25 cellular contexts compared by ENCODE assay signal in genomic region chr1:114607223-114607622, GRCh38.
"Had no signal": no experiment of that assay in that cellular context is flagged by ENCODE, and none has a peak within 500 bp of the region (broad histone marks: within the 10 kb centered on the region; RNA-seq: fewer than 3 reads in every experiment).

No MANE protein-coding gene starts in this region.

- H2AFZ ChIP-seq: parathyroid adenoma had no signal

- H3K27ac ChIP-seq: coronary artery, lower lobe of right lung, neutrophil, parathyroid adenoma, right atrium auricular region, stomach, vagina had no signal

- H3K4me3 Mint-ChIP-seq: memory B cell; naive B cell; natural killer cell treated with Interleukin-12 subunit alpha and Interleukin-12 subunit beta and Interleukin-15 and Interleukin-18, amount 100 ng/mL, for 72 hours; neural crest cell; stimulated activated effector memory CD8-positive, alpha-beta T cell treated with anti-CD3 and anti-CD28 coated beads, Interleukin-12 subunit alpha, Interleukin-12 subunit beta, amount 100 ng/mL, for 72 hours had no signal

- H3K4me2 ChIP-seq: smooth muscle cell had no signal

- H3K4me1 ChIP-seq: lower lobe of right lung, parathyroid adenoma, right atrium auricular region, stomach, thyroid gland, vagina had no signal

- H3K9ac ChIP-seq: parathyroid adenoma had no signal

- H3K4me1 Mint-ChIP-seq: memory B cell; naive B cell; neural crest cell; stimulated activated effector memory CD8-positive, alpha-beta T cell treated with anti-CD3 and anti-CD28 coated beads, Interleukin-12 subunit alpha, Interleukin-12 subunit beta, amount 100 ng/mL, for 72 hours had no signal

- ATAC-seq: left ventricle myocardium superior; lower lobe of right lung; sciatic nerve; stimulated activated effector memory CD8-positive, alpha-beta T cell treated with anti-CD3 and anti-CD28 coated beads, Interleukin-12 subunit alpha, Interleukin-12 subunit beta, amount 100 ng/mL, for 72 hours had no signal

- H3K4me3 ChIP-seq: coronary artery, lower lobe of right lung, right atrium auricular region, smooth muscle cell, stomach, thyroid gland, vagina had no signal

- H3K9me3 Mint-ChIP-seq: memory B cell; naive B cell; natural killer cell treated with Interleukin-12 subunit alpha and Interleukin-12 subunit beta and Interleukin-15 and Interleukin-18, amount 100 ng/mL, for 72 hours; neural crest cell; stimulated activated effector memory CD8-positive, alpha-beta T cell treated with anti-CD3 and anti-CD28 coated beads, Interleukin-12 subunit alpha, Interleukin-12 subunit beta, amount 100 ng/mL, for 72 hours had no signal

- H3K9me3 ChIP-seq: lower lobe of right lung, neutrophil, right atrium auricular region, stomach, thyroid gland, vagina had no signal

- H3K27ac Mint-ChIP-seq: memory B cell; naive B cell; natural killer cell treated with Interleukin-12 subunit alpha and Interleukin-12 subunit beta and Interleukin-15 and Interleukin-18, amount 100 ng/mL, for 72 hours; progenitor cell of endocrine pancreas; stimulated activated effector memory CD8-positive, alpha-beta T cell treated with anti-CD3 and anti-CD28 coated beads, Interleukin-12 subunit alpha, Interleukin-12 subunit beta, amount 100 ng/mL, for 72 hours had no signal

- H3K79me2 ChIP-seq: parathyroid adenoma had no signal

- DNase-seq: dermis blood vessel endothelial cell; effector memory CD4-positive, alpha-beta T cell; erythroblast; hypothalamus; left ventricle myocardium superior; lower lobe of right lung; naive B cell; stimulated activated CD4-positive, alpha-beta T cell treated with anti-CD3 and anti-CD28 coated beads, Interleukin-12 subunit alpha, Interleukin-12 subunit beta, amount 100 ng/mL, for 4 hours; stimulated activated CD4-positive, alpha-beta T cell treated with anti-CD3 and anti-CD28 coated beads, Interleukin-2, amount 100 ng/mL, for 24 hours; stimulated activated CD4-positive, alpha-beta T cell treated with anti-CD3 and anti-CD28 coated beads, Interleukin-4, amount 100 ng/mL, for 24 hours; stimulated activated naive CD4-positive, alpha-beta T cell treated with Interleukin-2 at 50 U/mL for 16 hours; stomach had no signal

- H3K27me3 Mint-ChIP-seq: memory B cell, progenitor cell of endocrine pancreas had no signal

- H3K36me3 Mint-ChIP-seq: memory B cell; natural killer cell treated with Interleukin-12 subunit alpha and Interleukin-12 subunit beta and Interleukin-15 and Interleukin-18, amount 100 ng/mL, for 72 hours; stimulated activated effector memory CD8-positive, alpha-beta T cell treated with anti-CD3 and anti-CD28 coated beads, Interleukin-12 subunit alpha, Interleukin-12 subunit beta, amount 100 ng/mL, for 72 hours had no signal

- H3K36me3 ChIP-seq: thyroid gland had no signal

- H3K27me3 ChIP-seq: right atrium auricular region, stomach, thyroid gland, vagina had no signal
